Comparison of ENCODE assay signal across 20 cellular contexts in genomic region chr4:84481077-84481878, GRCh38. TPM values are rescaled to one million over a fixed set of nuclear protein-coding genes. Genes with fewer than 3 reads are reported as not detected.
DNase-seq lines count a peak whose midpoint lies in the region; ATAC-seq and TF ChIP-seq lines count a peak whose summit lies in the region.
"Had no signal": no experiment of that assay in that cellular context is flagged by ENCODE, and none has a peak within 500 bp of the region (broad histone marks: within the 10 kb centered on the region; RNA-seq: fewer than 3 reads in every experiment).

No MANE protein-coding gene starts in this region.

- WGBS in hepatocyte (ENCODE audit: low lambda C conversion rate, missing lambda C conversion rate): 9% methylated on average over 42 of the region's 47 CpGs

- H4K20me1 ChIP-seq in hepatocyte (ENCODE audit: insufficient read depth, poor library complexity, severe bottlenecking): no peaks in the 10 kb centered on the region
- H4K20me1 ChIP-seq in neural progenitor cell (ENCODE audit: low read depth): peaks cover 22% of the 10 kb centered on the region

- no peak for TF ChIP-seq CTCF in hepatocyte (IDR thresholded peaks at IDR 0.05; ENCODE audit: poor library complexity)
- no peak for TF ChIP-seq CTCF in neural progenitor cell (IDR thresholded peaks at IDR 0.05)

- DNase-seq in H7 (peak; percentile 75), NT2/D1 (ENCODE audit: low read depth, low spot score) (no peak), hepatocyte (ENCODE audit: low spot score) (no peak), neural progenitor cell (ENCODE audit: low spot score) (peak; percentile 63), NCI-H1048 (lab: John Stamatoyannopoulos, UW) (no peak), NCI-H1694 (lab: John Stamatoyannopoulos, UW) (no peak)
- DNase-seq: activated CD4-positive, alpha-beta T cell treated with anti-CD3 and anti-CD28 coated beads for 1 hour; activated CD8-positive, alpha-beta memory T cell treated with anti-CD3 and anti-CD28 coated beads, Interleukin-2, amount 50 U/mL, for 48 hours; AML-193; body of pancreas; left ventricle myocardium superior; NCI-H1417; NCI-H2171; NCI-H774; spleen had no signal

- H3K4me3 ChIP-seq in H7 (ENCODE audit: insufficient read depth, low read depth, low read length) (peak overlapping the region; percentile 10; the same call in 1 of the 2 replicates), NT2/D1 (ENCODE audit: insufficient read length, low read depth) (peak overlapping the region; percentile 3), hepatocyte (no peak overlapping the region), neural progenitor cell (peak overlapping the region; percentile 17)
- H3K4me3 ChIP-seq: body of pancreas, SJSA1 had no signal

- peaks cover 2% of the 10 kb centered on the region for H3K4me1 ChIP-seq in NT2/D1 (ENCODE audit: insufficient read depth, insufficient read length)
- H3K4me1 ChIP-seq in hepatocyte (ENCODE audit: insufficient read depth): peaks cover 7% of the 10 kb centered on the region
- peaks cover 10% of the 10 kb centered on the region for H3K4me1 ChIP-seq in neural progenitor cell
- H3K4me1 ChIP-seq: body of pancreas, SJSA1, testis had no signal

- peak overlapping the region; percentile 64 for H3K4me2 ChIP-seq in hepatocyte
- H3K4me2 ChIP-seq in neural progenitor cell: peak overlapping the region; percentile 66

- peaks cover 16% of the 10 kb centered on the region for H3K4me1 Mint-ChIP-seq in neural progenitor cell

- H3K9me3 Mint-ChIP-seq in neural progenitor cell: peaks cover 5% of the 10 kb centered on the region
- H3K9me3 Mint-ChIP-seq: activated naive CD4-positive, alpha-beta T cell treated with anti-CD3 and anti-CD28 coated beads for 36 hours had no signal

- H3K79me2 ChIP-seq in hepatocyte (no peaks in the 10 kb centered on the region), neural progenitor cell (ENCODE audit: low read depth) (no peaks in the 10 kb centered on the region)

- H3K4me3 Mint-ChIP-seq in neural progenitor cell: peak overlapping the region; percentile 76
- H3K4me3 Mint-ChIP-seq: activated naive CD4-positive, alpha-beta T cell treated with anti-CD3 and anti-CD28 coated beads for 36 hours had no signal

- H3K27ac Mint-ChIP-seq in neural progenitor cell: no peak overlapping the region
- H3K27ac Mint-ChIP-seq: activated naive CD4-positive, alpha-beta T cell treated with anti-CD3 and anti-CD28 coated beads for 36 hours had no signal

- H2AFZ ChIP-seq in hepatocyte (peak overlapping the region; percentile 14), neural progenitor cell (replicated peaks) (no peak overlapping the region)

- peaks cover 1% of the 10 kb centered on the region for H3K36me3 Mint-ChIP-seq in neural progenitor cell

- H3K27me3 ChIP-seq in H7 (ENCODE audit: control insufficient read depth, insufficient read depth, low read length) (peaks cover 70% of the 10 kb centered on the region), NT2/D1 (ENCODE audit: insufficient read depth, insufficient read length) (peaks cover 41% of the 10 kb centered on the region), hepatocyte (peaks cover 92% of the 10 kb centered on the region), neural progenitor cell (peaks cover 100% of the 10 kb centered on the region)
- H3K27me3 ChIP-seq: body of pancreas, SJSA1, testis had no signal

- no peaks in the 10 kb centered on the region for H3K9me2 ChIP-seq in hepatocyte (replicated peaks; ENCODE audit: insufficient read depth)

- no peak for ATAC-seq in SK-N-SH treated with all-trans-retinoic acid at 6 μM for 48 hours
- ATAC-seq: body of pancreas, left ventricle myocardium superior had no signal

- H3K27ac ChIP-seq in hepatocyte: no peak overlapping the region
- H3K27ac ChIP-seq in neural progenitor cell: no peak overlapping the region
- H3K27ac ChIP-seq: body of pancreas, SJSA1, spleen, testis had no signal

- peaks cover 19% of the 10 kb centered on the region for H3F3A ChIP-seq in neural progenitor cell (ENCODE audit: low read depth)

- peaks cover 45% of the 10 kb centered on the region for H3K27me3 Mint-ChIP-seq in neural progenitor cell (ENCODE audit: insufficient read depth, low read depth)

- H3K36me3 ChIP-seq in H7 (replicated peaks; ENCODE audit: control insufficient read depth, insufficient read depth, low read length) (no peaks in the 10 kb centered on the region), NT2/D1 (ENCODE audit: insufficient read depth, insufficient read length, low read length) (no peaks in the 10 kb centered on the region), hepatocyte (replicated peaks; ENCODE audit: insufficient read depth, low read depth) (no peaks in the 10 kb centered on the region), neural progenitor cell (no peaks in the 10 kb centered on the region)
- H3K36me3 ChIP-seq: SJSA1, spleen had no signal

- H3K9ac ChIP-seq in NT2/D1 (ENCODE audit: insufficient read length, low read depth) (no peak overlapping the region), neural progenitor cell (no peak overlapping the region)

- H3K9me3 ChIP-seq in NT2/D1 (ENCODE audit: insufficient read depth, low read length) (no peaks in the 10 kb centered on the region), hepatocyte (ENCODE audit: low read depth) (no peaks in the 10 kb centered on the region), neural progenitor cell (ENCODE audit: low read depth) (no peaks in the 10 kb centered on the region)
- H3K9me3 ChIP-seq: body of pancreas, SJSA1, testis had no signal

TF ChIP-seq in SK-N-SH treated with all-trans-retinoic acid at 6 μM for 48 hours, 23 proteins besides CTCF, POLR2A, EP300 and RAD21:
- TF ChIP-seq CREB5 (CRISPR knock-in tag; IDR thresholded peaks at IDR 0.05; ENCODE audit: low read depth): no peak
- no peak for TF ChIP-seq ZFP30 (CRISPR knock-in tag; IDR thresholded peaks at IDR 0.05)
- TF ChIP-seq ZFP3 (CRISPR knock-in tag; IDR thresholded peaks at IDR 0.05): no peak
- TF ChIP-seq SNAI2 (CRISPR knock-in tag; IDR thresholded peaks at IDR 0.05): no peak
- TF ChIP-seq POU6F1 (CRISPR knock-in tag; IDR thresholded peaks at IDR 0.05; ENCODE audit: borderline replicate concordance, low read depth): no peak
- TF ChIP-seq GLIS3 (CRISPR knock-in tag; IDR thresholded peaks at IDR 0.05): no peak
- no peak for TF ChIP-seq ESRRG (CRISPR knock-in tag; IDR thresholded peaks at IDR 0.05)
- no peak for TF ChIP-seq PPARA (CRISPR knock-in tag; IDR thresholded peaks at IDR 0.05; ENCODE audit: borderline replicate concordance)
- TF ChIP-seq ZNF70 (CRISPR knock-in tag; IDR thresholded peaks at IDR 0.05): no peak
- TF ChIP-seq CSDC2 (CRISPR knock-in tag; IDR thresholded peaks at IDR 0.05): no peak
- TF ChIP-seq RARB (CRISPR knock-in tag; IDR thresholded peaks at IDR 0.05): no peak
- TF ChIP-seq TCF4 (CRISPR knock-in tag; IDR thresholded peaks at IDR 0.05; ENCODE audit: borderline replicate concordance): no peak
- no peak for TF ChIP-seq TOX (CRISPR knock-in tag; IDR thresholded peaks at IDR 0.05; ENCODE audit: borderline replicate concordance)
TF ChIP-seq in SK-N-SH treated with all-trans-retinoic acid at 6 μM for 48 hours: peak in this region for 0.

RNA-seq across cellular contexts. Expression of gene NKX6-1, which starts 17.8 kb away (rescaled TPM):
- total RNA-seq in H7 (2014; rRNA removed; shearing (Covaris generic)): not detected in 2 replicates
- total RNA-seq in hepatocyte: not detected in 2 replicates
- polyA plus RNA-seq in hepatocyte: not detected in 2 replicates
- total RNA-seq in neural progenitor cell (ENCODE audit: low replicate concordance): 0.79 and 1.1 TPM in 2 replicates
- total RNA-seq: activated naive CD4-positive, alpha-beta T cell treated with anti-CD3 and anti-CD28 coated beads for 36 hours; G401; left ventricle myocardium superior; spleen had no signal
- polyA plus RNA-seq: spleen had no signal

Comparison
In these comparisons a context has a peak if more than half of its experiments do, and no peak if none do; other contexts are left out.
1. DNase-seq: peak in H7 (single experiment) and neural progenitor cell (single experiment); none in NT2/D1 (single experiment), hepatocyte (single experiment), NCI-H1048 (single experiment) and NCI-H1694 (single experiment).